In genomic region chr14:68495638-68496114, GRCh38 we compare ENCODE assay signal across 1 cellular context.
TF ChIP-seq lines count a peak whose summit lies in the region.

No MANE protein-coding gene starts in this region.

TF ChIP-seq in H1, 55 proteins besides CTCF, POLR2A, EP300 and RAD21 (continued from another document):
- TF ChIP-seq CHD7 (IDR thresholded peaks at IDR 0.05; ENCODE audit: insufficient replicate concordance, low read length) (no peak), KDM4A (IDR thresholded peaks at IDR 0.05; ENCODE audit: low read depth, low read length, severe bottlenecking) (no peak)
